In genomic region chr1:76939107-76939816, GRCh38 we compare ENCODE assay signal across 8 cellular contexts.
DNase-seq lines count a peak whose midpoint lies in the region; ATAC-seq and TF ChIP-seq lines count a peak whose summit lies in the region.

No MANE protein-coding gene starts in this region.

- H3K36me3 Mint-ChIP-seq in naive thymus-derived CD8-positive, alpha-beta T cell, result no peaks in the 10 kb centered on the region
- H3K36me3 Mint-ChIP-seq in natural killer cell, result no peaks in the 10 kb centered on the region

- intact Hi-C loops in lower lobe of right lung (cut with DNase I), result no loop called here
- intact Hi-C loops in natural killer cell (cut with micrococcal nuclease), result no loop called here

- H3K9me3 Mint-ChIP-seq in naive thymus-derived CD8-positive, alpha-beta T cell, result no peaks in the 10 kb centered on the region
- H3K9me3 Mint-ChIP-seq in natural killer cell, result no peaks in the 10 kb centered on the region

- no peaks in the 10 kb centered on the region for H3K36me3 ChIP-seq in lower lobe of right lung

- H3K4me3 Mint-ChIP-seq in naive thymus-derived CD8-positive, alpha-beta T cell, result no peak overlapping the region
- no peak overlapping the region for H3K4me3 Mint-ChIP-seq in natural killer cell

- no peak for TF ChIP-seq CTCF in lower lobe of right lung (IDR thresholded peaks at IDR 0.05)
- TF ChIP-seq CTCF in natural killer cell (IDR thresholded peaks at IDR 0.05), result no peak

- no peak overlapping the region for H3K27ac Mint-ChIP-seq in naive thymus-derived CD8-positive, alpha-beta T cell
- H3K27ac Mint-ChIP-seq in natural killer cell, result no peak overlapping the region

- no peak overlapping the region for H3K27ac ChIP-seq in lower lobe of right lung

- H3K4me1 ChIP-seq in lower lobe of right lung, result peaks cover 9% of the 10 kb centered on the region

- peak; percentile 80 for DNase-seq in HCEC 1CT
- peak; percentile 50 for DNase-seq in NOMO-1 treated with dmso at 0.1 percent for 144 hours (lab: John Stamatoyannopoulos, UW; ENCODE audit: unreplicated experiment)
- no peak for DNase-seq in lower lobe of right lung
- DNase-seq in naive thymus-derived CD8-positive, alpha-beta T cell, result no peak
- no peak for DNase-seq in natural killer cell
- no peak for DNase-seq in DMS153 treated with DMSO at 0.1 percent for 48 hours (lab: John Stamatoyannopoulos, UW; ENCODE audit: unreplicated experiment)
- DNase-seq in NCI-H128 (lab: John Stamatoyannopoulos, UW; ENCODE audit: unreplicated experiment), result no peak

- H3K9me3 ChIP-seq in lower lobe of right lung, result no peaks in the 10 kb centered on the region

- H3K4me3 ChIP-seq in lower lobe of right lung, result no peak overlapping the region

- ATAC-seq in GM18498 (IDR thresholded peaks at IDR 0.05; ENCODE audit: unreplicated experiment), result peak; percentile 65
- ATAC-seq in lower lobe of right lung, result peak; percentile 53 to 62
- no peak for ATAC-seq in naive thymus-derived CD8-positive, alpha-beta T cell
- ATAC-seq in natural killer cell, result no peak

- H3K27me3 ChIP-seq in lower lobe of right lung (ENCODE audit: low read depth), result no peaks in the 10 kb centered on the region

- peaks cover 1 to 29% (median 3%) of the 10 kb centered on the region in 5 donors for H3K27me3 Mint-ChIP-seq in naive thymus-derived CD8-positive, alpha-beta T cell
- H3K27me3 Mint-ChIP-seq in natural killer cell (ENCODE audit: low read depth in 2 of 2), result no peaks in the 10 kb centered on the region

- POLR2A ChIA-PET in naive thymus-derived CD8-positive, alpha-beta T cell (lab: Charles Lee), result no interaction called here

- H3K4me1 Mint-ChIP-seq in naive thymus-derived CD8-positive, alpha-beta T cell, result no peaks in the 10 kb centered on the region
- no peaks in the 10 kb centered on the region for H3K4me1 Mint-ChIP-seq in natural killer cell

Comparison
In these comparisons a context has a peak if more than half of its experiments do, and no peak if none do; other contexts are left out.
1. ATAC-seq: peak in GM18498 (single experiment) and lower lobe of right lung (2 of 2); none in naive thymus-derived CD8-positive, alpha-beta T cell (0 of 2) and natural killer cell (0 of 3).
2. DNase-seq: peak in HCEC 1CT (single experiment) and NOMO-1 treated with dmso at 0.1 percent for 144 hours (single experiment); none in lower lobe of right lung (single experiment), naive thymus-derived CD8-positive, alpha-beta T cell (0 of 10), natural killer cell (single experiment), DMS153 treated with DMSO at 0.1 percent for 48 hours (single experiment) and NCI-H128 (single experiment).